ENCODE assay signal across 14 cellular contexts in genomic region chr3:122786067-122786466, GRCh38. TPM values are rescaled to one million over a fixed set of nuclear protein-coding genes. Genes with fewer than 3 reads are reported as not detected.
DNase-seq lines count a peak whose midpoint lies in the region; ATAC-seq and TF ChIP-seq lines count a peak whose summit lies in the region.
"Had no signal": no experiment of that assay in that cellular context is flagged by ENCODE, and none has a peak within 500 bp of the region (broad histone marks: within the 10 kb centered on the region; RNA-seq: fewer than 3 reads in every experiment).

No MANE protein-coding gene starts in this region.

- H3K18ac ChIP-seq in trophoblast cell (ENCODE audit: low read length), result no peak overlapping the region
- no peak overlapping the region for H3K18ac ChIP-seq in H9 (ENCODE audit: insufficient read length, low read depth, low read length)

- H3K4me2 ChIP-seq in trophoblast cell (ENCODE audit: low read length) (no peak overlapping the region), H9 (ENCODE audit: insufficient read depth, insufficient read length, low read length) (no peak overlapping the region)

- H3K36me3 ChIP-seq in colonic mucosa, result no peaks in the 10 kb centered on the region
- peaks cover 0 to 2% of the 10 kb centered on the region in 2 experiments for H3K36me3 ChIP-seq in trophoblast cell (ENCODE audit: control insufficient read depth in 1 of 2, insufficient read depth in 2 of 2, low read length in 2 of 2)

- no peak overlapping the region for H3K9ac ChIP-seq in colonic mucosa (ENCODE audit: low read depth in 2 of 2, low read length in 2 of 2)
- no peak overlapping the region for H3K9ac ChIP-seq in trophoblast cell (ENCODE audit: low read length)
- H3K9ac ChIP-seq in H9 (ENCODE audit: extremely low read depth, insufficient read length, low read length), result no peak overlapping the region

- H4K5ac ChIP-seq in H9 (ENCODE audit: insufficient read length, low read depth, low read length), result no peak overlapping the region

- H3K27me3 ChIP-seq in colonic mucosa, result no peaks in the 10 kb centered on the region
- no peaks in the 10 kb centered on the region for H3K27me3 ChIP-seq in trophoblast cell (ENCODE audit: insufficient read depth, low read length)
- H3K27me3 ChIP-seq in H9 (ENCODE audit: insufficient read depth, low read length), result no peaks in the 10 kb centered on the region

- H2AFZ ChIP-seq in trophoblast cell (ENCODE audit: insufficient read depth, low read length, poor library complexity) (no peak overlapping the region), H9 (ENCODE audit: low read length) (no peak overlapping the region)

- H3K4ac ChIP-seq in trophoblast cell (ENCODE audit: low read depth, low read length) (no peak overlapping the region), H9 (ENCODE audit: low read depth, low read length) (no peak overlapping the region)

- H3K36me3 Mint-ChIP-seq in H9 (ENCODE audit: insufficient read depth in 1 of 3, low read depth in 3 of 3), result peaks cover 10 to 18% (median 10%) of the 10 kb centered on the region in 3 experiments

- H3K79me1 ChIP-seq in trophoblast cell (ENCODE audit: low read length) (peaks cover 2% of the 10 kb centered on the region), H9 (ENCODE audit: insufficient read depth, low read depth, low read length, poor library complexity, severe bottlenecking) (no peaks in the 10 kb centered on the region)

- no peak overlapping the region for H3K27ac Mint-ChIP-seq in H9

- H3K23me2 ChIP-seq in H9 (ENCODE audit: insufficient read length, low read depth, low read length, poor library complexity, severe bottlenecking), result no peaks in the 10 kb centered on the region

- TF ChIP-seq CTCF in colonic mucosa (IDR thresholded peaks at IDR 0.05) (no peak), H9 (conservative IDR thresholded peaks at IDR 0.05) (no peak)

- H3K14ac ChIP-seq in trophoblast cell (ENCODE audit: low read length), result no peak overlapping the region
- H3K14ac ChIP-seq in H9 (ENCODE audit: insufficient read depth, low read length), result no peak overlapping the region

- H3K4me3 Mint-ChIP-seq in H9, result no peak overlapping the region
- H3K4me3 Mint-ChIP-seq: neural crest cell had no signal

- peaks cover 7 to 8% of the 10 kb centered on the region in 2 experiments for H3K9me3 Mint-ChIP-seq in H9

- no peak for ATAC-seq in HG02870 (IDR thresholded peaks at IDR 0.05; ENCODE audit: unreplicated experiment)
- ATAC-seq: left cardiac atrium had no signal

- no peak overlapping the region for H2BK20ac ChIP-seq in H9 (ENCODE audit: low read depth, low read length, poor library complexity, severe bottlenecking)

- H3K4me3 ChIP-seq in colonic mucosa (no peak overlapping the region), trophoblast cell (ENCODE audit: low read depth, low read length) (no peak overlapping the region)

- no peak overlapping the region for H3T11ph ChIP-seq in H9 (ENCODE audit: low read length)

- no peak overlapping the region for H2BK15ac ChIP-seq in H9 (ENCODE audit: low read depth, low read length)

- no peak overlapping the region for H3K56ac ChIP-seq in H9 (ENCODE audit: insufficient read length, low read depth, low read length)

- H3K23ac ChIP-seq in trophoblast cell (ENCODE audit: low read length) (no peak overlapping the region), H9 (ENCODE audit: insufficient read length, low read depth, low read length) (no peak overlapping the region)

- no peak overlapping the region for H2AK5ac ChIP-seq in trophoblast cell (ENCODE audit: low read length)
- no peak overlapping the region for H2AK5ac ChIP-seq in H9 (ENCODE audit: insufficient read length, low read length)

- H2BK5ac ChIP-seq in trophoblast cell (ENCODE audit: low read depth, low read length, poor library complexity), result no peak overlapping the region
- H2BK5ac ChIP-seq in H9 (ENCODE audit: insufficient read length, low read length), result no peak overlapping the region

- H3K9me3 ChIP-seq in colonic mucosa (no peaks in the 10 kb centered on the region), trophoblast cell (ENCODE audit: insufficient read depth, low read depth, low read length) (no peaks in the 10 kb centered on the region), H9 (ENCODE audit: control insufficient read depth, low read depth, low read length) (no peaks in the 10 kb centered on the region)

- no peak overlapping the region for H4K8ac ChIP-seq in trophoblast cell (ENCODE audit: low read depth, low read length)
- no peak overlapping the region for H4K8ac ChIP-seq in H9 (replicated peaks; ENCODE audit: insufficient read length, low read depth, low read length)

- H4K91ac ChIP-seq in trophoblast cell (ENCODE audit: low read depth, low read length), result no peak overlapping the region
- H4K91ac ChIP-seq in H9 (ENCODE audit: insufficient read length, low read depth, low read length), result no peak overlapping the region

- H2BK12ac ChIP-seq in trophoblast cell (ENCODE audit: low read length) (no peak overlapping the region), H9 (ENCODE audit: insufficient read length, low read depth, low read length) (no peak overlapping the region)

- intact Hi-C loops in colonic mucosa (cut with DNase I), result no loop called here

- H4K20me1 ChIP-seq in H9 (ENCODE audit: control insufficient read depth, insufficient read depth, insufficient read length), result no peaks in the 10 kb centered on the region

- no peaks in the 10 kb centered on the region for H3K27me3 Mint-ChIP-seq in H9 (ENCODE audit: low read depth)

- no peak overlapping the region for H4K12ac ChIP-seq in trophoblast cell (ENCODE audit: low read depth, low read length)

- H3K4me1 ChIP-seq in colonic mucosa, result no peaks in the 10 kb centered on the region
- peaks cover 6 to 10% of the 10 kb centered on the region in 2 experiments for H3K4me1 ChIP-seq in trophoblast cell (ENCODE audit: control insufficient read depth in 1 of 2, insufficient read depth in 2 of 2, low read length in 2 of 2)
- no peaks in the 10 kb centered on the region for H3K4me1 ChIP-seq in H9 (ENCODE audit: insufficient read depth, low read length)

- H3K27ac ChIP-seq in colonic mucosa, result no peak overlapping the region
- no peak overlapping the region for H3K27ac ChIP-seq in trophoblast cell (ENCODE audit: low read depth, low read length)
- H3K27ac ChIP-seq in H9 (ENCODE audit: insufficient read length, low read depth, low read length), result no peak overlapping the region

- WGBS in trophoblast cell (ENCODE audit: extremely low coverage, insufficient coverage, insufficient read length), result no CpG with 5 or more reads among the region's 1 CpG
- WGBS in H9 (ENCODE audit: extremely low coverage, insufficient read length, low lambda C conversion rate), result no CpG with 5 or more reads among the region's 1 CpG

- H2BK120ac ChIP-seq in trophoblast cell (ENCODE audit: insufficient read depth, low read length, poor library complexity), result no peak overlapping the region
- no peak overlapping the region for H2BK120ac ChIP-seq in H9 (ENCODE audit: low read depth, low read length, poor library complexity, severe bottlenecking)

- 0 out of 4 replicates have a peak, but pooled peaks cover 0 to 2% of the 10 kb centered on the region in 2 experiments for H3K4me1 Mint-ChIP-seq in H9
- H3K4me1 Mint-ChIP-seq: neural crest cell had no signal

- H3K79me2 ChIP-seq in trophoblast cell (ENCODE audit: control insufficient read depth, insufficient read depth, low read length, poor library complexity) (no peaks in the 10 kb centered on the region), H9 (ENCODE audit: insufficient read depth, low read length) (no peaks in the 10 kb centered on the region)

- peak; percentile 76 for DNase-seq in EH (ENCODE audit: low read depth)
- peak; percentile 60 for DNase-seq in LHCN-M2 (ENCODE audit: low read depth)
- peak; percentile 29 for DNase-seq in colonic mucosa
- peak; percentile 57 to 77 for DNase-seq in trophoblast cell
- no peak for DNase-seq in SIG-M5 (lab: John Stamatoyannopoulos, UW)
- DNase-seq in H9, result no peak
- DNase-seq: activated CD4-positive, alpha-beta T cell treated with anti-CD3 and anti-CD28 coated beads, Interleukin-2, amount 50 U/mL, for 1 hour; anterior cingulate cortex; DND-41; left cardiac atrium; NCI-H526; stimulated activated CD4-positive, alpha-beta T cell treated with anti-CD3 and anti-CD28 coated beads, Interleukin-2, amount 100 ng/mL, for 48 hours had no signal

RNA-seq across cellular contexts. Expression of gene HSPBAP1, which starts 7.6 kb away (rescaled TPM):
- total RNA-seq in LHCN-M2 (2014; rRNA removed), result 6.1 and 7.1 TPM in 2 replicates
- polyA plus RNA-seq in LHCN-M2 (2012), result 2.8 TPM
- total RNA-seq in colonic mucosa, result 1 to 10 TPM; 4.1 to 5.7 TPM
- polyA plus RNA-seq in trophoblast cell (2013), result 4.5 and 4.8 TPM in 2 replicates
- total RNA-seq in H9 (2021), result 8.9 and 9.8 TPM in 2 replicates

RNA-seq across cellular contexts. Expression of gene SLC49A4, which starts 8.8 kb away (rescaled TPM):
- total RNA-seq in LHCN-M2 (2014; rRNA removed), result 20.8 and 24.2 TPM in 2 replicates
- 6.0 TPM for polyA plus RNA-seq in LHCN-M2 (2012)
- 10 to 100 TPM; 13.7 to 21.3 TPM for total RNA-seq in colonic mucosa
- polyA plus RNA-seq in trophoblast cell (2013), result 47.7 and 51.5 TPM in 2 replicates
- total RNA-seq in H9 (2021), result 10.0 and 10.7 TPM in 2 replicates

Comparison
In these comparisons a context has a peak if more than half of its experiments do, and no peak if none do; other contexts are left out.
1. DNase-seq: peak in EH (single experiment), LHCN-M2 (single experiment), colonic mucosa (single experiment) and trophoblast cell (2 of 2); none in SIG-M5 (single experiment) and H9 (single experiment).